In genomic region chr4:76658231-76659102, GRCh38 we compare ENCODE assay signal across 11 cellular contexts.
DNase-seq lines count a peak whose midpoint lies in the region; ATAC-seq, FAIRE-seq and TF ChIP-seq lines count a peak whose summit lies in the region.
"Had no signal": no experiment of that assay in that cellular context is flagged by ENCODE, and none has a peak within 500 bp of the region (broad histone marks: within the 10 kb centered on the region; RNA-seq: fewer than 3 reads in every experiment).

No MANE protein-coding gene starts in this region.

- intact Hi-C loops in left ventricle myocardium superior (cut with micrococcal nuclease) (no loop called here), upper lobe of right lung (cut with DNase I) (no loop called here), thyroid gland (cut with DNase I) (no loop called here)

- no peak for TF ChIP-seq POLR2A in thyroid gland (IDR thresholded peaks at IDR 0.05)

- H3K27me3 ChIP-seq in upper lobe of right lung (no peaks in the 10 kb centered on the region), thyroid gland (no peaks in the 10 kb centered on the region)
- H3K27me3 ChIP-seq: pancreas had no signal

- H3K9me3 ChIP-seq in upper lobe of right lung (no peaks in the 10 kb centered on the region), thyroid gland (no peaks in the 10 kb centered on the region)
- H3K9me3 ChIP-seq: pancreas had no signal

- H3K4me3 ChIP-seq in upper lobe of right lung (no peak overlapping the region), thyroid gland (replicated peaks in 1 of 3) (no peak overlapping the region)
- H3K4me3 ChIP-seq: pancreas had no signal

- peak; percentile 38 for FAIRE-seq in GM18507 (lab: Jason Lieb, UNC)
- FAIRE-seq: pancreas had no signal

- DNase-seq in GM18507 (ENCODE audit: extremely low spot score, insufficient read length, low read depth) (no peak), astrocyte of the hippocampus (ENCODE audit: low read depth, low spot score) (peak; percentile 74), myocyte (ENCODE audit: low read depth) (peak; percentile 26), Ammon's horn (ENCODE audit: low spot score) (no peak), left ventricle myocardium superior (no peak), upper lobe of right lung (no peak), thyroid gland (no peak)
- DNase-seq: activated effector memory CD4-positive, alpha-beta T cell treated with anti-CD3 and anti-CD28 coated beads, Interleukin-2, amount 50 U/mL, for 16 hours; NCI-H1105; pancreas had no signal

- H3K36me3 ChIP-seq in upper lobe of right lung (no peaks in the 10 kb centered on the region), thyroid gland (no peaks in the 10 kb centered on the region)
- H3K36me3 ChIP-seq: pancreas had no signal

- WGBS in thyroid gland, 2 donors, result 91 to 95% methylated on average over 3 of the region's 3 CpGs

- H3K4me1 ChIP-seq in upper lobe of right lung (no peaks in the 10 kb centered on the region), thyroid gland (no peaks in the 10 kb centered on the region)

- no peak overlapping the region for H3K27ac ChIP-seq in upper lobe of right lung
- H3K27ac ChIP-seq in thyroid gland, result no peak overlapping the region
- H3K27ac ChIP-seq: pancreas had no signal

- ATAC-seq in HG03159 (IDR thresholded peaks at IDR 0.05; ENCODE audit: unreplicated experiment), result peak; percentile 64
- no peak for ATAC-seq in left ventricle myocardium superior
- ATAC-seq in upper lobe of right lung, result no peak

- TF ChIP-seq CTCF in upper lobe of right lung (IDR thresholded peaks at IDR 0.05) (no peak), thyroid gland (IDR thresholded peaks at IDR 0.05) (no peak)

Comparison
In these comparisons a context has a peak if more than half of its experiments do, and no peak if none do; other contexts are left out.
1. DNase-seq: peak in astrocyte of the hippocampus (single experiment) and myocyte (single experiment); none in GM18507 (single experiment), Ammon's horn (single experiment), left ventricle myocardium superior (single experiment), upper lobe of right lung (single experiment) and thyroid gland (0 of 2).